8 cellular contexts compared by ENCODE assay signal in genomic region chr15:55108858-55109518, GRCh38.
DNase-seq lines count a peak whose midpoint lies in the region; ATAC-seq and TF ChIP-seq lines count a peak whose summit lies in the region.

No MANE protein-coding gene starts in this region.

- peak; percentile 84 for TF ChIP-seq CTCF in endodermal cell (conservative IDR thresholded peaks at IDR 0.05)
- TF ChIP-seq CTCF in stomach (IDR thresholded peaks at IDR 0.05), result peak in 4 of 7 experiments; percentile 25 to 48 (median 34)

- TF ChIP-seq POLR2A in stomach (IDR thresholded peaks at IDR 0.05), result no peak

- no peak for TF ChIP-seq EP300 in stomach (IDR thresholded peaks at IDR 0.05)

- H3K9me3 Mint-ChIP-seq in activated CD4-positive, alpha-beta T cell treated with anti-CD3 and anti-CD28 coated beads, Interleukin-2, amount 10 ng/mL, durations not matched to agents 7 days and 5 days, result no peaks in the 10 kb centered on the region
- peaks cover 7% of the 10 kb centered on the region for H3K9me3 Mint-ChIP-seq in endodermal cell

- H3K27me3 ChIP-seq in endodermal cell (ENCODE audit: control insufficient read depth, insufficient read depth, low read length, poor library complexity, severe bottlenecking), result no peaks in the 10 kb centered on the region
- no peaks in the 10 kb centered on the region for H3K27me3 ChIP-seq in stomach

- no peak overlapping the region for H3K27ac ChIP-seq in endodermal cell (ENCODE audit: low read depth, low read length)
- H3K27ac ChIP-seq in stomach, result no peak overlapping the region

- H3K36me3 ChIP-seq in endodermal cell (ENCODE audit: control insufficient read depth, insufficient read depth, low read length) (no peaks in the 10 kb centered on the region), stomach (no peaks in the 10 kb centered on the region)

- DNase-seq in NCI-H2081 (lab: John Stamatoyannopoulos, UW) (peak; percentile 43 to 44), NCI-H2081 treated with DMSO at 0.1 percent for 48 hours (lab: John Stamatoyannopoulos, UW) (no peak), NCI-H345 (lab: John Stamatoyannopoulos, UW) (peak; percentile 56), endodermal cell (peak; percentile 91), middle frontal gyrus (ENCODE audit: extremely low spot score, low spot score) (peak; percentile 29), stomach (peak; percentile 65)
- peak; percentile 71 for DNase-seq in activated CD4-positive, alpha-beta T cell treated with anti-CD3 and anti-CD28 coated beads, Interleukin-2, amount 10 ng/mL, durations not matched to agents 7 days and 5 days

- no peaks in the 10 kb centered on the region for H3K36me3 Mint-ChIP-seq in activated CD4-positive, alpha-beta T cell treated with anti-CD3 and anti-CD28 coated beads, Interleukin-2, amount 10 ng/mL, durations not matched to agents 7 days and 5 days (ENCODE audit: low read depth)
- H3K36me3 Mint-ChIP-seq in endodermal cell (ENCODE audit: low read depth), result no peaks in the 10 kb centered on the region

- no peaks in the 10 kb centered on the region for H3K9me3 ChIP-seq in endodermal cell (ENCODE audit: control insufficient read depth, low read length)
- H3K9me3 ChIP-seq in stomach, result peaks cover 0 to 8% (median 2%) of the 10 kb centered on the region in 4 donors

- peak; percentile 79 for ATAC-seq in HG02678 (IDR thresholded peaks at IDR 0.05; ENCODE audit: unreplicated experiment)

- H3K27ac Mint-ChIP-seq in activated CD4-positive, alpha-beta T cell treated with anti-CD3 and anti-CD28 coated beads, Interleukin-2, amount 10 ng/mL, durations not matched to agents 7 days and 5 days, result no peak overlapping the region
- H3K27ac Mint-ChIP-seq in endodermal cell, result no peak overlapping the region

- POLR2A ChIA-PET in activated CD4-positive, alpha-beta T cell treated with anti-CD3 and anti-CD28 coated beads, Interleukin-2, amount 10 ng/mL, durations not matched to agents 7 days and 5 days (lab: Charles Lee), result no interaction called here

- intact Hi-C loops in stomach (cut with DNase I; ENCODE audit: low total_unique reads), result no loop called here

- no peak overlapping the region for H3K9ac ChIP-seq in endodermal cell (ENCODE audit: extremely low read depth, low read length, poor library complexity, severe bottlenecking)

- no peak overlapping the region for H3K4me3 ChIP-seq in endodermal cell (ENCODE audit: low read length)
- H3K4me3 ChIP-seq in stomach, result no peak overlapping the region

- H3K4me3 Mint-ChIP-seq in activated CD4-positive, alpha-beta T cell treated with anti-CD3 and anti-CD28 coated beads, Interleukin-2, amount 10 ng/mL, durations not matched to agents 7 days and 5 days, result no peak overlapping the region
- H3K4me3 Mint-ChIP-seq in endodermal cell, result no peak overlapping the region

- CTCF ChIA-PET in activated CD4-positive, alpha-beta T cell treated with anti-CD3 and anti-CD28 coated beads, Interleukin-2, amount 10 ng/mL, durations not matched to agents 7 days and 5 days (lab: Charles Lee), result interaction anchor here (0.7 to 1.4 kb wide), 2 partner anchors 10 to 18 kb away, joined by 3 read pairs; no protein-coding TSS in a partner anchor

- no peaks in the 10 kb centered on the region for H3K4me1 Mint-ChIP-seq in activated CD4-positive, alpha-beta T cell treated with anti-CD3 and anti-CD28 coated beads, Interleukin-2, amount 10 ng/mL, durations not matched to agents 7 days and 5 days
- H3K4me1 Mint-ChIP-seq in endodermal cell, result peaks cover 11% of the 10 kb centered on the region

- H3K27me3 Mint-ChIP-seq in activated CD4-positive, alpha-beta T cell treated with anti-CD3 and anti-CD28 coated beads, Interleukin-2, amount 10 ng/mL, durations not matched to agents 7 days and 5 days, result no peaks in the 10 kb centered on the region
- no peaks in the 10 kb centered on the region for H3K27me3 Mint-ChIP-seq in endodermal cell (ENCODE audit: insufficient read depth)

- 29 to 34% methylated on average over 4 to 9 of the region's 9 CpGs for WGBS in endodermal cell (ENCODE audit: insufficient coverage in 1 of 2, insufficient read length in 1 of 2), 2 experiments
- 9 to 14% (median 12%) methylated on average over 9 of the region's 9 CpGs for WGBS in stomach, 5 donors

- H3K4me1 ChIP-seq in endodermal cell (ENCODE audit: control insufficient read depth, insufficient read depth, low read length) (no peaks in the 10 kb centered on the region), stomach (no peaks in the 10 kb centered on the region)
